In genomic region chr17:46943511-46944393, GRCh38 we compare ENCODE assay signal across 9 cellular contexts. TPM values are rescaled to one million over a fixed set of nuclear protein-coding genes. Genes with fewer than 3 reads are reported as not detected.
DNase-seq lines count a peak whose midpoint lies in the region; ATAC-seq, FAIRE-seq and TF ChIP-seq lines count a peak whose summit lies in the region.
"Had no signal": no experiment of that assay in that cellular context is flagged by ENCODE, and none has a peak within 500 bp of the region (broad histone marks: within the 10 kb centered on the region; RNA-seq: fewer than 3 reads in every experiment).

No MANE protein-coding gene starts in this region.

- no peak for TF ChIP-seq CTCF in fibroblast of pulmonary artery (IDR thresholded peaks at IDR 0.05; ENCODE audit: low read length, missing control alignments)

- ATAC-seq in GM19452 (IDR thresholded peaks at IDR 0.05; ENCODE audit: unreplicated experiment) (no peak), HG02678 (IDR thresholded peaks at IDR 0.05; ENCODE audit: unreplicated experiment) (no peak)

- DNase-seq in DMS153 (lab: John Stamatoyannopoulos, UW): peak; percentile 11
- no peak for DNase-seq in DMS153 treated with DMSO at 0.1 percent for 48 hours (lab: John Stamatoyannopoulos, UW; ENCODE audit: unreplicated experiment)
- peak; percentile 85 for DNase-seq in RCC 7860 (ENCODE audit: low spot score)
- peak; percentile 29 for DNase-seq in fibroblast of pulmonary artery (ENCODE audit: low read depth)
- peak; percentile 70 for DNase-seq in putamen (ENCODE audit: low spot score)
- no peak for DNase-seq in mucosa of gallbladder (ENCODE audit: low spot score)

- no peak for FAIRE-seq in RCC 7860 (lab: Jason Lieb, UNC)
- FAIRE-seq: A204.1 had no signal

- no peak overlapping the region for H3K4me3 ChIP-seq in fibroblast of pulmonary artery (replicated peaks; ENCODE audit: low read depth, low read length)

RNA-seq across cellular contexts. Expression of gene GOSR2, which starts 20.8 kb away (rescaled TPM):
- total RNA-seq in mucosa of gallbladder: 47.8 TPM

RNA-seq across cellular contexts. Expression of gene RPRML, which starts 35.3 kb away (rescaled TPM):
- not detected for total RNA-seq in mucosa of gallbladder

Comparison
In these comparisons a context has a peak if more than half of its experiments do, and no peak if none do; other contexts are left out.
1. DNase-seq: peak in DMS153 (single experiment), RCC 7860 (single experiment), fibroblast of pulmonary artery (single experiment) and putamen (single experiment); none in DMS153 treated with DMSO at 0.1 percent for 48 hours (single experiment) and mucosa of gallbladder (single experiment).